Comparison of ENCODE assay signal across 22 cellular contexts in the genomic region with DNA sequence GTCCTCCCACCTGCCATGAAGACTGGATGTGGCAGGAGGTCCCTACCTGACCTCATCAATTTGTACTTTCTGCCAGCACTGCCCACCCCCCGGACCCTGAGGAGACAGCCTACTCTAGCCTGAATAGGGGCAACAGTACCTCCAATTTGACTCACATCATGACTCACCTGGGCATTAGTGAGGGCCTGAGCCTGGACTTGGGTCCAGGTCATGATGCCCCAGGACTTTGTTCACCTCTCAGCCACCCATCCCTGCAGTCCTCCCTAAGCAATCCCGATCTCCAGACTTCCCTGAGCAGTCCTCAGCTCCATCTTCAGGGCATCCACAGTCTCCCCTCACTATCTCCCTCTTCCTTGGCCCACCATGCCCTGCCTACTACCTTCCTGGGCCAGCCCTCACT. TPM values are rescaled to one million over a fixed set of nuclear protein-coding genes. Genes with fewer than 3 reads are reported as not detected.
DNase-seq lines count a peak whose midpoint lies in the region; ATAC-seq, FAIRE-seq and TF ChIP-seq lines count a peak whose summit lies in the region.
"Had no signal": no experiment of that assay in that cellular context is flagged by ENCODE, and none has a peak within 500 bp of the region (broad histone marks: within the 10 kb centered on the region; RNA-seq: fewer than 3 reads in every experiment).

No MANE protein-coding gene starts in this region.

- peaks cover 0 to 8% of the 10 kb centered on the region in 2 experiments; a peak in 1 of 3 replicates for H3K36me3 ChIP-seq in HEK293 (ENCODE audit: control insufficient read depth in 2 of 2, insufficient read depth in 1 of 2, low read length in 2 of 2)
- peaks cover 0 to 3% of the 10 kb centered on the region in 2 donors for H3K36me3 ChIP-seq in small intestine (ENCODE audit: control insufficient read depth in 2 of 2, insufficient read depth in 2 of 2, low read length in 2 of 2)

- no peaks in the 10 kb centered on the region for H3K9me3 Mint-ChIP-seq in activated CD4-positive, alpha-beta T cell treated with anti-CD3 and anti-CD28 coated beads, Interleukin-2, amount 10 ng/mL, durations not matched to agents 24 days and 14 days
- H3K9me3 Mint-ChIP-seq in central memory CD8-positive, alpha-beta T cell: no peaks in the 10 kb centered on the region
- H3K9me3 Mint-ChIP-seq: dendritic cell treated with granulocyte-macrophage colony-stimulating factor and Interleukin-4, amounts not matched to agents 40 ng/mL and 50 ng/mL, for 4 days had no signal

- peak; percentile 49 for DNase-seq in activated CD4-positive, alpha-beta T cell treated with anti-CD3 and anti-CD28 coated beads, Interleukin-2, amount 10 ng/mL, durations not matched to agents 24 days and 14 days
- no peak for DNase-seq in activated CD4-positive, alpha-beta T cell treated with anti-CD3 and anti-CD28 coated beads, Interleukin-2, amount 50 U/mL, for 48 hours
- no peak for DNase-seq in central memory CD8-positive, alpha-beta T cell (ENCODE audit: low spot score in 2 of 2)
- peak; percentile 56 for DNase-seq in small intestine
- no peak for DNase-seq in pons (ENCODE audit: low spot score)
- DNase-seq: BE2C; left ventricle myocardium superior; NCI-H146; NCI-H2171; NCI-H526; RPMI8226; SK-N-SH; stimulated activated CD4-positive, alpha-beta T cell treated with anti-CD3 and anti-CD28 coated beads, Interleukin-2, amount 100 ng/mL, for 48 hours had no signal

- H3K9me3 ChIP-seq in HEK293 (ENCODE audit: control insufficient read depth, insufficient read depth, low read depth, low read length): no peaks in the 10 kb centered on the region
- no peaks in the 10 kb centered on the region for H3K9me3 ChIP-seq in small intestine (ENCODE audit: control insufficient read depth, low read depth)
- H3K9me3 ChIP-seq: A549, BE2C, SK-N-SH had no signal

- peak overlapping the region; percentile 74 for H3K27ac Mint-ChIP-seq in activated CD4-positive, alpha-beta T cell treated with anti-CD3 and anti-CD28 coated beads, Interleukin-2, amount 10 ng/mL, durations not matched to agents 24 days and 14 days
- peak overlapping the region; percentile 81 for H3K27ac Mint-ChIP-seq in central memory CD8-positive, alpha-beta T cell (ENCODE audit: low read depth)
- H3K27ac Mint-ChIP-seq: dendritic cell treated with granulocyte-macrophage colony-stimulating factor and Interleukin-4, amounts not matched to agents 40 ng/mL and 50 ng/mL, for 4 days had no signal

- no peak for TF ChIP-seq CTCF in HEK293 (tag by site-specific recombination; IDR thresholded peaks at IDR 0.05)

- H3K27me3 Mint-ChIP-seq in activated CD4-positive, alpha-beta T cell treated with anti-CD3 and anti-CD28 coated beads, Interleukin-2, amount 10 ng/mL, durations not matched to agents 24 days and 14 days: no peaks in the 10 kb centered on the region
- H3K27me3 Mint-ChIP-seq in central memory CD8-positive, alpha-beta T cell: no peaks in the 10 kb centered on the region
- H3K27me3 Mint-ChIP-seq: dendritic cell treated with granulocyte-macrophage colony-stimulating factor and Interleukin-4, amounts not matched to agents 40 ng/mL and 50 ng/mL, for 4 days had no signal

- POLR2A ChIA-PET in HEK293 (lab: Yijun Ruan, JAX): no interaction called here

- intact Hi-C loops in activated CD4-positive, alpha-beta T cell treated with anti-CD3 and anti-CD28 coated beads, Interleukin-2, amount 10 ng/mL, durations not matched to agents 24 days and 14 days (cut with micrococcal nuclease): no loop called here

- CTCF ChIA-PET in HEK293 (lab: Yijun Ruan, JAX): no interaction called here

- H3K4me3 Mint-ChIP-seq in activated CD4-positive, alpha-beta T cell treated with anti-CD3 and anti-CD28 coated beads, Interleukin-2, amount 10 ng/mL, durations not matched to agents 24 days and 14 days: no peak overlapping the region
- H3K4me3 Mint-ChIP-seq in central memory CD8-positive, alpha-beta T cell: no peak overlapping the region
- H3K4me3 Mint-ChIP-seq: dendritic cell treated with granulocyte-macrophage colony-stimulating factor and Interleukin-4, amounts not matched to agents 40 ng/mL and 50 ng/mL, for 4 days had no signal

- no peak for FAIRE-seq in small intestine (lab: Jason Lieb, UNC)
- FAIRE-seq: A549, bronchial epithelial cell, H1 had no signal

- peaks cover 38% of the 10 kb centered on the region for H3K4me1 Mint-ChIP-seq in activated CD4-positive, alpha-beta T cell treated with anti-CD3 and anti-CD28 coated beads, Interleukin-2, amount 10 ng/mL, durations not matched to agents 24 days and 14 days
- peaks cover 65% of the 10 kb centered on the region for H3K4me1 Mint-ChIP-seq in central memory CD8-positive, alpha-beta T cell

- ATAC-seq in central memory CD8-positive, alpha-beta T cell (replicated peaks; ENCODE audit: extremely low read depth, poor library complexity, severe bottlenecking): no peak
- ATAC-seq in HG03460 (IDR thresholded peaks at IDR 0.05; ENCODE audit: unreplicated experiment): no peak
- ATAC-seq in GM21423 (IDR thresholded peaks at IDR 0.05; ENCODE audit: unreplicated experiment): no peak
- ATAC-seq: activated CD4-positive, CD25-positive, alpha-beta regulatory T cell treated with anti-CD3 and anti-CD28 coated beads, Interleukin-2, amount 50 U/mL, for 24 hours had no signal

- peaks cover 32% of the 10 kb centered on the region for H3K36me3 Mint-ChIP-seq in activated CD4-positive, alpha-beta T cell treated with anti-CD3 and anti-CD28 coated beads, Interleukin-2, amount 10 ng/mL, durations not matched to agents 24 days and 14 days (ENCODE audit: low read depth)
- H3K36me3 Mint-ChIP-seq in central memory CD8-positive, alpha-beta T cell (ENCODE audit: insufficient read depth): peaks cover 14% of the 10 kb centered on the region

- H3K4me1 ChIP-seq in HEK293 (ENCODE audit: control insufficient read depth, insufficient read depth, low read length) (no peaks in the 10 kb centered on the region; the same call in 1 of the 2 replicates), small intestine (ENCODE audit: control insufficient read depth in 2 of 2, insufficient read depth in 1 of 2, low read depth in 1 of 2, low read length in 1 of 2) (no peaks in the 10 kb centered on the region)
- H3K4me1 ChIP-seq: BE2C had no signal

- H3K27ac ChIP-seq in HEK293 (ENCODE audit: extremely low read depth, low read depth, low read length) (no peak overlapping the region), small intestine (ENCODE audit: low read depth in 1 of 2, low read length in 1 of 2) (no peak overlapping the region)
- H3K27ac ChIP-seq: A549 had no signal

- no peaks in the 10 kb centered on the region for H3K27me3 ChIP-seq in small intestine (ENCODE audit: control insufficient read depth in 2 of 2, insufficient read depth in 2 of 2, low read length in 2 of 2)
- H3K27me3 ChIP-seq: BE2C had no signal

- 88 to 96% (median 90%) methylated on average over 2 of the region's 2 CpGs for WGBS in small intestine, 3 donors

- H3K4me3 ChIP-seq in HEK293 (ENCODE audit: low read depth, low read length): no peak overlapping the region
- no peak overlapping the region for H3K4me3 ChIP-seq in small intestine (ENCODE audit: low read depth in 1 of 2, low read length in 2 of 2)
- H3K4me3 ChIP-seq: A549, K562 had no signal

TF ChIP-seq in HEK293, 187 proteins besides CTCF, POLR2A, EP300 and RAD21:
- peak; percentile 20; the same call in 1 of the 2 replicates for TF ChIP-seq ZFHX2 (tag by site-specific recombination; conservative IDR thresholded peaks at IDR 0.05)
- TF ChIP-seq, protein P1, sequence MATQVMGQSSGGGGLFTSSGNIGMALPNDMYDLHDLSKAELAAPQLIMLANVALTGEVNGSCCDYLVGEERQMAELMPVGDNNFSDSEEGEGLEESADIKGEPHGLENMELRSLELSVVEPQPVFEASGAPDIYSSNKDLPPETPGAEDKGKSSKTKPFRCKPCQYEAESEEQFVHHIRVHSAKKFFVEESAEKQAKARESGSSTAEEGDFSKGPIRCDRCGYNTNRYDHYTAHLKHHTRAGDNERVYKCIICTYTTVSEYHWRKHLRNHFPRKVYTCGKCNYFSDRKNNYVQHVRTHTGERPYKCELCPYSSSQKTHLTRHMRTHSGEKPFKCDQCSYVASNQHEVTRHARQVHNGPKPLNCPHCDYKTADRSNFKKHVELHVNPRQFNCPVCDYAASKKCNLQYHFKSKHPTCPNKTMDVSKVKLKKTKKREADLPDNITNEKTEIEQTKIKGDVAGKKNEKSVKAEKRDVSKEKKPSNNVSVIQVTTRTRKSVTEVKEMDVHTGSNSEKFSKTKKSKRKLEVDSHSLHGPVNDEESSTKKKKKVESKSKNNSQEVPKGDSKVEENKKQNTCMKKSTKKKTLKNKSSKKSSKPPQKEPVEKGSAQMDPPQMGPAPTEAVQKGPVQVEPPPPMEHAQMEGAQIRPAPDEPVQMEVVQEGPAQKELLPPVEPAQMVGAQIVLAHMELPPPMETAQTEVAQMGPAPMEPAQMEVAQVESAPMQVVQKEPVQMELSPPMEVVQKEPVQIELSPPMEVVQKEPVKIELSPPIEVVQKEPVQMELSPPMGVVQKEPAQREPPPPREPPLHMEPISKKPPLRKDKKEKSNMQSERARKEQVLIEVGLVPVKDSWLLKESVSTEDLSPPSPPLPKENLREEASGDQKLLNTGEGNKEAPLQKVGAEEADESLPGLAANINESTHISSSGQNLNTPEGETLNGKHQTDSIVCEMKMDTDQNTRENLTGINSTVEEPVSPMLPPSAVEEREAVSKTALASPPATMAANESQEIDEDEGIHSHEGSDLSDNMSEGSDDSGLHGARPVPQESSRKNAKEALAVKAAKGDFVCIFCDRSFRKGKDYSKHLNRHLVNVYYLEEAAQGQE (tag by site-specific recombination; IDR thresholded peaks at IDR 0.05): no peak
- TF ChIP-seq, protein P2, sequence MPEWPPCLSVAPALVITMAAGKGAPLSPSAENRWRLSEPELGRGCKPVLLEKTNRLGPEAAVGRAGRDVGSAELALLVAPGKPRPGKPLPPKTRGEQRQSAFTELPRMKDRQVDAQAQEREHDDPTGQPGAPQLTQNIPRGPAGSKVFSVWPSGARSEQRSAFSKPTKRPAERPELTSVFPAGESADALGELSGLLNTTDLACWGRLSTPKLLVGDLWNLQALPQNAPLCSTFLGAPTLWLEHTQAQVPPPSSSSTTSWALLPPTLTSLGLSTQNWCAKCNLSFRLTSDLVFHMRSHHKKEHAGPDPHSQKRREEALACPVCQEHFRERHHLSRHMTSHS (tag by site-specific recombination; IDR thresholded peaks at IDR 0.05): no peak

RNA-seq across cellular contexts. Expression of a gene that starts 28.1 kb away (rescaled TPM):
- total RNA-seq in activated CD4-positive, alpha-beta T cell treated with anti-CD3 and anti-CD28 coated beads, Interleukin-2, amount 10 ng/mL, durations not matched to agents 24 days and 14 days: 238 and 244 TPM in 2 replicates
- polyA plus RNA-seq in small intestine: 10 to 100 TPM; 10.8 to 13.7 (median 12.1) TPM

Comparison
In these comparisons a context has a peak if more than half of its experiments do, and no peak if none do; other contexts are left out.
1. DNase-seq: peak in activated CD4-positive, alpha-beta T cell treated with anti-CD3 and anti-CD28 coated beads, Interleukin-2, amount 10 ng/mL, durations not matched to agents 24 days and 14 days (single experiment) and small intestine (single experiment); none in activated CD4-positive, alpha-beta T cell treated with anti-CD3 and anti-CD28 coated beads, Interleukin-2, amount 50 U/mL, for 48 hours (0 of 2), central memory CD8-positive, alpha-beta T cell (0 of 2) and pons (single experiment).